ENCODE assay signal across 10 cellular contexts in genomic region chr1:155834296-155834926, GRCh38. TPM values are rescaled to one million over a fixed set of nuclear protein-coding genes. Genes with fewer than 3 reads are reported as not detected.
DNase-seq lines count a peak whose midpoint lies in the region; ATAC-seq and TF ChIP-seq lines count a peak whose summit lies in the region.
"Had no signal": no experiment of that assay in that cellular context is flagged by ENCODE, and none has a peak within 500 bp of the region (broad histone marks: within the 10 kb centered on the region; RNA-seq: fewer than 3 reads in every experiment).

No MANE protein-coding gene starts in this region.

- no peak for TF ChIP-seq CTCF in MCF 10A (IDR thresholded peaks at IDR 0.05; ENCODE audit: unreplicated experiment)
- TF ChIP-seq CTCF in breast epithelium (IDR thresholded peaks at IDR 0.05) = no peak
- no peak for TF ChIP-seq CTCF in fibroblast of mammary gland (conservative IDR thresholded peaks at IDR 0.05; ENCODE audit: control insufficient read depth, insufficient read depth, low read depth, low read length)
- no peak for TF ChIP-seq CTCF in spleen (IDR thresholded peaks at IDR 0.05 in 8 of 11, conservative IDR thresholded peaks at IDR 0.05 in 3 of 11)
- no peak for TF ChIP-seq CTCF in tibial nerve (IDR thresholded peaks at IDR 0.05)

- H3K4me1 Mint-ChIP-seq in MCF 10A (ENCODE audit: insufficient read depth, unreplicated experiment) = peaks cover 11% of the 10 kb centered on the region

- intact Hi-C loops in MCF 10A (cut with micrococcal nuclease) = no loop called here
- intact Hi-C loops in breast epithelium (cut with DNase I; ENCODE audit: low total_unique reads) = loop anchor here (5.0 kb wide), 1 partner anchor 42 kb away; no protein-coding TSS in a partner anchor
- intact Hi-C loops in spleen (cut with DNase I; ENCODE audit: low total_unique reads) = no loop called here

- peaks cover 38% of the 10 kb centered on the region for H3K36me3 Mint-ChIP-seq in MCF 10A (ENCODE audit: insufficient read depth, unreplicated experiment)

- TF ChIP-seq POLR2A in breast epithelium (IDR thresholded peaks at IDR 0.05) (no peak), spleen (IDR thresholded peaks at IDR 0.05) (no peak), tibial nerve (IDR thresholded peaks at IDR 0.05) (no peak)

- H3K27ac Mint-ChIP-seq in MCF 10A (ENCODE audit: low read depth, unreplicated experiment) = no peak overlapping the region
- H3K27ac Mint-ChIP-seq: activated naive CD4-positive, alpha-beta T cell treated with anti-CD3 and anti-CD28 coated beads, Interleukin-2, amount 50 U/mL, for 24 hours had no signal

- H3K36me3 ChIP-seq in breast epithelium (no peaks in the 10 kb centered on the region), spleen (peaks cover 0 to 47% (median 0%) of the 10 kb centered on the region in 6 donors), tibial nerve (peaks cover 0 to 7% (median 0%) of the 10 kb centered on the region in 3 donors)

- peak; percentile 75 for ATAC-seq in SK-N-SH treated with all-trans-retinoic acid at 6 μM for 48 hours

- no peak overlapping the region for H3K4me3 Mint-ChIP-seq in MCF 10A (ENCODE audit: unreplicated experiment)
- H3K4me3 Mint-ChIP-seq: activated naive CD4-positive, alpha-beta T cell treated with anti-CD3 and anti-CD28 coated beads, Interleukin-2, amount 50 U/mL, for 24 hours had no signal

- no peaks in the 10 kb centered on the region for H3K27me3 ChIP-seq in breast epithelium
- H3K27me3 ChIP-seq in spleen (replicated peaks in 1 of 7) = no peaks in the 10 kb centered on the region
- no peaks in the 10 kb centered on the region for H3K27me3 ChIP-seq in tibial nerve

- no peaks in the 10 kb centered on the region for H3K9me3 Mint-ChIP-seq in MCF 10A (ENCODE audit: unreplicated experiment)
- H3K9me3 Mint-ChIP-seq: activated naive CD4-positive, alpha-beta T cell treated with anti-CD3 and anti-CD28 coated beads, Interleukin-2, amount 50 U/mL, for 24 hours had no signal

- CTCF ChIA-PET in MCF 10A (lab: Yijun Ruan, JAX) = interaction anchor here (0.6 kb wide), 1 partner anchor 39 kb away, joined by 3 read pairs; no protein-coding TSS in a partner anchor

- DNase-seq in MCF 10A (ENCODE audit: unreplicated experiment) (peak; percentile 4), breast epithelium (ENCODE audit: low spot score in 2 of 2) (no peak), fibroblast of mammary gland (ENCODE audit: low read depth) (peak; percentile 41), spleen (no peak), NCI-H446 (lab: John Stamatoyannopoulos, UW) (no peak), T-helper 9 cell (no peak), tibial nerve (ENCODE audit: low spot score in 2 of 2) (no peak)
- DNase-seq: SHP77 treated with DMSO at 0.1 percent for 48 hours had no signal

- H3K27me3 Mint-ChIP-seq in MCF 10A (ENCODE audit: insufficient read depth, unreplicated experiment) = no peaks in the 10 kb centered on the region
- H3K27me3 Mint-ChIP-seq: activated naive CD4-positive, alpha-beta T cell treated with anti-CD3 and anti-CD28 coated beads, Interleukin-2, amount 50 U/mL, for 24 hours had no signal

- no peak for TF ChIP-seq EP300 in tibial nerve (IDR thresholded peaks at IDR 0.05)

- 93 to 97% (median 94%) methylated on average over 10 to 11 of the region's 11 CpGs for WGBS in spleen, 5 donors
- 89 to 96% methylated on average over 11 of the region's 11 CpGs for WGBS in tibial nerve, 2 donors

- H3K4me1 ChIP-seq in breast epithelium (no peaks in the 10 kb centered on the region), spleen (peaks cover 0 to 45% (median 22%) of the 10 kb centered on the region in 6 donors), tibial nerve (peaks cover 0 to 10% (median 0%) of the 10 kb centered on the region in 4 donors)

- H3K27ac ChIP-seq in breast epithelium (no peak overlapping the region), spleen (peak overlapping the region in 5 of 8 donors; percentile 23 to 61 (median 33)), tibial nerve (no peak overlapping the region)

- no TSS peak for BruUV-seq in MCF 10A (replicated peaks; lab: Mats Ljungman, UMichigan)

- POLR2A ChIA-PET in MCF 10A (lab: Yijun Ruan, JAX) = interaction anchor here (0.6 to 1.3 kb wide), 6 partner anchors 8 to 641 kb away, joined by 3 read pairs; partner anchors contain the start of genes KHDC4 and SYT11

- H3K9me3 ChIP-seq in breast epithelium (no peaks in the 10 kb centered on the region), spleen (no peaks in the 10 kb centered on the region), tibial nerve (no peaks in the 10 kb centered on the region)

- H3K4me3 ChIP-seq in breast epithelium = no peak overlapping the region
- no peak overlapping the region for H3K4me3 ChIP-seq in fibroblast of mammary gland (ENCODE audit: control insufficient read depth, low read depth, low read length)
- no peak overlapping the region for H3K4me3 ChIP-seq in spleen
- H3K4me3 ChIP-seq in tibial nerve = no peak overlapping the region

TF ChIP-seq in SK-N-SH treated with all-trans-retinoic acid at 6 μM for 48 hours, 23 proteins besides CTCF, POLR2A, EP300 and RAD21:
- no peak for TF ChIP-seq CSRNP3 (CRISPR knock-in tag; IDR thresholded peaks at IDR 0.05)
- TF ChIP-seq TOX (CRISPR knock-in tag; IDR thresholded peaks at IDR 0.05; ENCODE audit: borderline replicate concordance) = no peak
- TF ChIP-seq CSDC2 (CRISPR knock-in tag; IDR thresholded peaks at IDR 0.05) = no peak
- TF ChIP-seq ZFP30 (CRISPR knock-in tag; IDR thresholded peaks at IDR 0.05) = no peak
- no peak for TF ChIP-seq TSHZ2 (CRISPR knock-in tag; IDR thresholded peaks at IDR 0.05)

RNA-seq across cellular contexts. Expression of gene GON4L, which starts 22.6 kb away (rescaled TPM):
- total RNA-seq in MCF 10A (2022) (60.1 and 66.3 TPM in 2 replicates), breast epithelium (10 to 100 TPM; 33.3 to 56.4 (median 56.1) TPM), spleen (100 to 1,000 TPM in 1 of 7 donors, 10 to 100 TPM in 6; 56.6 to 103 (median 70.2) TPM), tibial nerve (10 to 100 TPM; 53.3 to 88.2 (median 66.2) TPM)
- 10 to 100 TPM; 12.3 to 27.1 (median 22.3) TPM for polyA plus RNA-seq in spleen

RNA-seq across cellular contexts. Expression of gene SYT11, which starts 25.0 kb away (rescaled TPM):
- total RNA-seq in MCF 10A (2022) (0.14 TPM in 1 of 2 replicates, not detected in the other), breast epithelium (1 to 10 TPM; 4.5 to 8.2 (median 5.0) TPM), spleen (10 to 100 TPM; 10.2 to 22.1 (median 13.7) TPM), tibial nerve (10 to 100 TPM; 29.2 to 54.2 (median 38.1) TPM)
- polyA plus RNA-seq in spleen = 1 to 10 TPM; 1.1 to 2.9 (median 1.8) TPM

Comparison
In these comparisons a context has a peak if more than half of its experiments do, and no peak if none do; other contexts are left out.
1. DNase-seq: peak in MCF 10A (single experiment) and fibroblast of mammary gland (single experiment); none in breast epithelium (0 of 2), spleen (single experiment), NCI-H446 (0 of 2), T-helper 9 cell (single experiment) and tibial nerve (0 of 2).
2. H3K27ac ChIP-seq: peak in spleen (5 of 8); none in breast epithelium (0 of 2) and tibial nerve (0 of 4).